Comparison of ENCODE assay signal across 11 cellular contexts in the genomic region with DNA sequence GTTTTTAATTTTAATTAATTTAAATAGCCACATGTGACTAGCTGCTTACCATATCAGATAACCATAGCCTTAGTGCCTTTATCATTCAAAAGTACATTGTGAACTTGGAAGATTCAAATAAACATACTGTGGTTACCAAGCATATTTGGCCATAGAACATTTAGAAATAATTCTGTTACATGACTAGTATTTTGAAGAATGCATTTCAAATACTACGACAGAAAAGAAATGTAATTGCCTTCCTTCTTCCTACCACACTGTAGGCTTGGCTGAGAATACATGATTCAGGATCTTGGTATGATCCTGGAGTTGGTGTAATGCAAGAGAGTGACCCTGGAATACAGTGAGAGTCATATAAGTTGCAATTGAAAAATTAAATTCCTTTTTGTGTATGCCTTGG.
A peak's percentile ranks its signal among the peaks of the same experiment; 100 is the strongest.
DNase-seq lines count a peak whose midpoint lies in the region; ATAC-seq and TF ChIP-seq lines count a peak whose summit lies in the region.
"Had no signal": no experiment of that assay in that cellular context is flagged by ENCODE, and none has a peak within 500 bp of the region (broad histone marks: within the 10 kb centered on the region; RNA-seq: fewer than 3 reads in every experiment).

No MANE protein-coding gene starts in this region.

- no peak for DNase-seq in CD8-positive, alpha-beta T cell
- peak; percentile 11 for DNase-seq in PC-3
- peak; percentile 82 for DNase-seq in epithelial cell of esophagus (ENCODE audit: low read depth)
- DNase-seq in NCI-H446 treated with DMSO at 0.1 percent for 48 hours (lab: John Stamatoyannopoulos, UW), result no peak
- no peak for DNase-seq in COR-L47 (lab: John Stamatoyannopoulos, UW)
- no peak for DNase-seq in anterior cingulate cortex (lab: John Stamatoyannopoulos, UW)
- DNase-seq: NCI-H82 had no signal

- H3K79me2 ChIP-seq in PC-3 (ENCODE audit: low read length) (no peaks in the 10 kb centered on the region), parathyroid adenoma (no peaks in the 10 kb centered on the region)

- no peaks in the 10 kb centered on the region for H3K9me2 ChIP-seq in PC-3 (replicated peaks; ENCODE audit: low read length)

- no peak overlapping the region for H2AFZ ChIP-seq in PC-3 (ENCODE audit: low read length)
- no peak overlapping the region for H2AFZ ChIP-seq in parathyroid adenoma

- no peaks in the 10 kb centered on the region for H3K9me3 Mint-ChIP-seq in CD8-positive, alpha-beta T cell
- H3K9me3 Mint-ChIP-seq: activated naive CD4-positive, alpha-beta T cell treated with anti-CD3 and anti-CD28 coated beads, Interleukin-2, amount 50 U/mL, for 72 hours had no signal

- H3K4me2 ChIP-seq in PC-3 (ENCODE audit: low read length) (no peak overlapping the region), parathyroid adenoma (ENCODE audit: low read length) (no peak overlapping the region)

- H4K20me1 ChIP-seq in PC-3 (ENCODE audit: low read length), result no peaks in the 10 kb centered on the region

- no peak overlapping the region for H3K27ac ChIP-seq in CD8-positive, alpha-beta T cell (ENCODE audit: low read depth, low read length)
- no peak overlapping the region for H3K27ac ChIP-seq in PC-3 (ENCODE audit: low read length)
- H3K27ac ChIP-seq in parathyroid adenoma, result peak overlapping the region; percentile 84
- H3K27ac ChIP-seq: prostate gland had no signal

- POLR2A ChIA-PET in CD8-positive, alpha-beta T cell (lab: Charles Lee), result no interaction called here
- POLR2A ChIA-PET in PC-3 (lab: Charles Lee; ENCODE audit: unreplicated experiment), result no interaction called here

- H3K27me3 Mint-ChIP-seq in CD8-positive, alpha-beta T cell (ENCODE audit: low read depth), result no peaks in the 10 kb centered on the region

- H3K36me3 Mint-ChIP-seq in CD8-positive, alpha-beta T cell, result no peaks in the 10 kb centered on the region
- H3K36me3 Mint-ChIP-seq: activated naive CD4-positive, alpha-beta T cell treated with anti-CD3 and anti-CD28 coated beads, Interleukin-2, amount 50 U/mL, for 72 hours had no signal

- no peak for TF ChIP-seq CTCF in CD8-positive, alpha-beta T cell (IDR thresholded peaks at IDR 0.05)
- no peak for TF ChIP-seq CTCF in PC-3 (conservative IDR thresholded peaks at IDR 0.05; ENCODE audit: low read depth, low read length)
- no peak for TF ChIP-seq CTCF in epithelial cell of esophagus (IDR thresholded peaks at IDR 0.05; ENCODE audit: insufficient read depth, low read depth, low read length, missing control alignments)
- no peak for TF ChIP-seq CTCF in parathyroid adenoma (IDR thresholded peaks at IDR 0.05)

- H3K4me1 ChIP-seq in CD8-positive, alpha-beta T cell (ENCODE audit: insufficient read depth, low read length), result peaks cover 7% of the 10 kb centered on the region
- H3K4me1 ChIP-seq in PC-3 (ENCODE audit: insufficient read depth, low read length), result no peaks in the 10 kb centered on the region
- H3K4me1 ChIP-seq in parathyroid adenoma, result peaks cover 28% of the 10 kb centered on the region
- H3K4me1 ChIP-seq: prostate gland had no signal

- peaks cover 39% of the 10 kb centered on the region for H3K4me1 Mint-ChIP-seq in CD8-positive, alpha-beta T cell (ENCODE audit: low read depth)

- no peaks in the 10 kb centered on the region for H3K36me3 ChIP-seq in CD8-positive, alpha-beta T cell (ENCODE audit: insufficient read depth, low read length)
- H3K36me3 ChIP-seq in PC-3 (ENCODE audit: low read depth, low read length), result no peaks in the 10 kb centered on the region; the same call in 1 of the 2 replicates
- H3K36me3 ChIP-seq in parathyroid adenoma (ENCODE audit: control insufficient read depth, insufficient read depth, low read length), result no peaks in the 10 kb centered on the region
- H3K36me3 ChIP-seq: prostate gland had no signal

- CTCF ChIA-PET in CD8-positive, alpha-beta T cell (lab: Charles Lee), result no interaction called here
- CTCF ChIA-PET in PC-3 (lab: Charles Lee), result no interaction called here

- H3K27me3 ChIP-seq in CD8-positive, alpha-beta T cell (ENCODE audit: insufficient read depth, low read length), result no peaks in the 10 kb centered on the region
- no peaks in the 10 kb centered on the region; the same call in 1 of the 2 replicates for H3K27me3 ChIP-seq in PC-3 (ENCODE audit: low read length)
- no peaks in the 10 kb centered on the region for H3K27me3 ChIP-seq in parathyroid adenoma (ENCODE audit: control insufficient read depth, insufficient read depth, low read length)

- intact Hi-C loops in CD8-positive, alpha-beta T cell (cut with DNase I, micrococcal nuclease), result loop anchor here in 1 of 2 experiments (10.0 kb wide), 1 partner anchor 80 kb away; no protein-coding TSS in a partner anchor
- intact Hi-C loops in PC-3 (cut with micrococcal nuclease), result no loop called here

- no peaks in the 10 kb centered on the region for H3K9me3 ChIP-seq in CD8-positive, alpha-beta T cell (ENCODE audit: low read length)
- no peaks in the 10 kb centered on the region for H3K9me3 ChIP-seq in PC-3 (ENCODE audit: low read length)
- H3K9me3 ChIP-seq in parathyroid adenoma (ENCODE audit: control insufficient read depth, low read length), result no peaks in the 10 kb centered on the region
- H3K9me3 ChIP-seq: prostate gland had no signal

- no peaks in the 10 kb centered on the region for H3F3A ChIP-seq in PC-3 (ENCODE audit: low read length, unreplicated experiment)

- H3K4me3 Mint-ChIP-seq in CD8-positive, alpha-beta T cell, result no peak overlapping the region

- no peak overlapping the region for H3K4me3 ChIP-seq in CD8-positive, alpha-beta T cell (ENCODE audit: low read depth, low read length)
- H3K4me3 ChIP-seq in PC-3 (ENCODE audit: low read length), result no peak overlapping the region
- no peak overlapping the region for H3K4me3 ChIP-seq in epithelial cell of esophagus (ENCODE audit: low read length)
- no peak overlapping the region for H3K4me3 ChIP-seq in parathyroid adenoma (ENCODE audit: low read depth, low read length)
- H3K4me3 ChIP-seq: prostate gland had no signal

- H3K9ac ChIP-seq in PC-3 (ENCODE audit: low read length) (no peak overlapping the region), parathyroid adenoma (no peak overlapping the region)

- no peak for ATAC-seq in CD8-positive, alpha-beta T cell
- ATAC-seq in PC-3 (no peak), HG03045 (IDR thresholded peaks at IDR 0.05; ENCODE audit: unreplicated experiment) (no peak)
- ATAC-seq: activated naive CD4-positive, alpha-beta T cell treated with anti-CD3 and anti-CD28 coated beads, Interleukin-2, amount 50 U/mL, for 72 hours had no signal

- peak overlapping the region; percentile 33 for H3K27ac Mint-ChIP-seq in CD8-positive, alpha-beta T cell
- H3K27ac Mint-ChIP-seq: activated naive CD4-positive, alpha-beta T cell treated with anti-CD3 and anti-CD28 coated beads, Interleukin-2, amount 50 U/mL, for 72 hours had no signal

- no TSS peak for BruUV-seq in PC-3 (replicated peaks; lab: Mats Ljungman, UMichigan)

Comparison
In these comparisons a context has a peak if more than half of its experiments do, and no peak if none do; other contexts are left out.
1. DNase-seq: peak in PC-3 (single experiment) and epithelial cell of esophagus (single experiment); none in CD8-positive, alpha-beta T cell (0 of 7), NCI-H446 treated with DMSO at 0.1 percent for 48 hours (single experiment), COR-L47 (single experiment) and anterior cingulate cortex (0 of 58).